ENCODE assay signal across 8 cellular contexts in genomic region chr3:149657458-149657795, GRCh38. TPM values are rescaled to one million over a fixed set of nuclear protein-coding genes. Genes with fewer than 3 reads are reported as not detected.
DNase-seq lines count a peak whose midpoint lies in the region; ATAC-seq, FAIRE-seq and TF ChIP-seq lines count a peak whose summit lies in the region.

No MANE protein-coding gene starts in this region.

- peak overlapping the region; percentile 43; the same call in 1 of the 2 replicates for H3K4me3 ChIP-seq in HL-60 (replicated peaks; ENCODE audit: insufficient read depth, low read length)
- H3K4me3 ChIP-seq in astrocyte (ENCODE audit: insufficient read depth, low read depth, low read length): peak overlapping the region; percentile 77
- peak overlapping the region; percentile 90 for H3K4me3 ChIP-seq in iPS-18a (ENCODE audit: low read length)
- peak overlapping the region; percentile 77 for H3K4me3 ChIP-seq in smooth muscle cell

- peaks cover 11% of the 10 kb centered on the region for H3K36me3 Mint-ChIP-seq in astrocyte (ENCODE audit: low read depth, unreplicated experiment)

- H3K36me3 ChIP-seq in ES-I3 (ENCODE audit: insufficient read depth, low read length): 0 out of 2 replicates have a peak, but pooled peaks cover 6% of the 10 kb centered on the region
- H3K36me3 ChIP-seq in astrocyte (ENCODE audit: insufficient read depth, low read length): peaks cover 17% of the 10 kb centered on the region
- peaks cover 6% of the 10 kb centered on the region for H3K36me3 ChIP-seq in iPS-18a (ENCODE audit: control insufficient read depth, low read depth, low read length)
- no peaks in the 10 kb centered on the region for H3K36me3 ChIP-seq in smooth muscle cell (ENCODE audit: low read depth)

- TF ChIP-seq CTCF in HL-60 (IDR thresholded peaks at IDR 0.05; ENCODE audit: insufficient read depth, low read length) (no peak), astrocyte (IDR thresholded peaks at IDR 0.05; ENCODE audit: insufficient read depth, low read depth, low read length) (no peak), smooth muscle cell (IDR thresholded peaks at IDR 0.05; ENCODE audit: borderline replicate concordance, insufficient read depth, poor library complexity, severe bottlenecking) (no peak)

- peaks cover 47% of the 10 kb centered on the region for H3K27me3 ChIP-seq in HL-60 (ENCODE audit: insufficient read depth, poor library complexity, severe bottlenecking)
- H3K27me3 ChIP-seq in astrocyte (ENCODE audit: insufficient read depth, low read length): no peaks in the 10 kb centered on the region
- H3K27me3 ChIP-seq in iPS-18a (ENCODE audit: control insufficient read depth, insufficient read depth, low read length): peaks cover 20% of the 10 kb centered on the region
- no peaks in the 10 kb centered on the region for H3K27me3 ChIP-seq in smooth muscle cell (ENCODE audit: low read depth)

- peaks cover 31% of the 10 kb centered on the region for H3K4me1 Mint-ChIP-seq in astrocyte (ENCODE audit: low read depth, unreplicated experiment)

- H3K79me2 ChIP-seq in astrocyte (ENCODE audit: insufficient read depth, low read length) (peaks cover 54% of the 10 kb centered on the region), smooth muscle cell (ENCODE audit: low read depth) (peaks cover 49% of the 10 kb centered on the region)

- FAIRE-seq in astrocyte (lab: Jason Lieb, UNC): no peak
- no peak for FAIRE-seq in frontal cortex (lab: Jason Lieb, UNC)

- H3K9me3 ChIP-seq in ES-I3 (ENCODE audit: control insufficient read depth, insufficient read depth, low read length) (no peaks in the 10 kb centered on the region), astrocyte (ENCODE audit: insufficient read depth, low read depth, low read length) (no peaks in the 10 kb centered on the region), iPS-18a (ENCODE audit: control insufficient read depth, low read depth, low read length) (no peaks in the 10 kb centered on the region), smooth muscle cell (replicated peaks; ENCODE audit: low read depth) (no peaks in the 10 kb centered on the region)

- H3K4me1 ChIP-seq in ES-I3 (ENCODE audit: insufficient read depth, low read length) (peaks cover 23% of the 10 kb centered on the region; the same call in 1 of the 2 replicates), astrocyte (ENCODE audit: insufficient read depth, low read length) (peaks cover 36% of the 10 kb centered on the region), iPS-18a (ENCODE audit: control insufficient read depth, low read depth, low read length) (peaks cover 41% of the 10 kb centered on the region), smooth muscle cell (ENCODE audit: low read depth) (peaks cover 14% of the 10 kb centered on the region)

- no peak for ATAC-seq in GM18861 (IDR thresholded peaks at IDR 0.05; ENCODE audit: unreplicated experiment)

- H3K27ac ChIP-seq in HL-60 (replicated peaks): no peak overlapping the region
- peak overlapping the region; percentile 91 for H3K27ac ChIP-seq in astrocyte (ENCODE audit: low read depth, low read length)
- H3K27ac ChIP-seq in iPS-18a (ENCODE audit: low read length): peak overlapping the region; percentile 61
- peak overlapping the region; percentile 91 for H3K27ac ChIP-seq in smooth muscle cell (ENCODE audit: low read depth)

- H3K4me2 ChIP-seq in astrocyte (ENCODE audit: low read length): peak overlapping the region; percentile 91
- H3K4me2 ChIP-seq in smooth muscle cell: peak overlapping the region; percentile 95

- peak overlapping the region; percentile 98 for H3K4me3 Mint-ChIP-seq in astrocyte (ENCODE audit: unreplicated experiment)

- no peaks in the 10 kb centered on the region for H3K27me3 Mint-ChIP-seq in astrocyte (ENCODE audit: low read depth, unreplicated experiment)

- under 1% methylated on average over 21 of the region's 21 CpGs for WGBS in smooth muscle cell (ENCODE audit: low lambda C conversion rate)

- peak overlapping the region; percentile 89 for H3K27ac Mint-ChIP-seq in astrocyte (ENCODE audit: unreplicated experiment)

- peak overlapping the region; percentile 20 for H2AFZ ChIP-seq in astrocyte (ENCODE audit: low read depth, low read length)
- H2AFZ ChIP-seq in smooth muscle cell (ENCODE audit: low read depth): peak overlapping the region; percentile 23

- H3K9ac ChIP-seq in ES-I3 (ENCODE audit: low read depth, low read length): peak overlapping the region; percentile 81
- H3K9ac ChIP-seq in astrocyte (ENCODE audit: low read length): peak overlapping the region; percentile 97
- peak overlapping the region; percentile 92 for H3K9ac ChIP-seq in iPS-18a (ENCODE audit: low read length)
- peak overlapping the region; percentile 78 for H3K9ac ChIP-seq in smooth muscle cell (ENCODE audit: low read depth)

- H3K9me3 Mint-ChIP-seq in astrocyte (ENCODE audit: unreplicated experiment): no peaks in the 10 kb centered on the region

- no peak for DNase-seq in HL-60 (ENCODE audit: low read depth in 1 of 2, low spot score in 1 of 2)
- peak; percentile 42 for DNase-seq in astrocyte (ENCODE audit: low read depth)
- DNase-seq in smooth muscle cell (lab: John Stamatoyannopoulos, UW; ENCODE audit: unreplicated experiment): no peak
- no peak for DNase-seq in SIG-M5 treated with dmso at 0.1 percent for 504 hours (lab: John Stamatoyannopoulos, UW; ENCODE audit: unreplicated experiment)
- DNase-seq in frontal cortex (ENCODE audit: low spot score in 2 of 2): no peak

- H4K20me1 ChIP-seq in astrocyte (ENCODE audit: insufficient read depth, low read length) (peaks cover 46% of the 10 kb centered on the region), smooth muscle cell (ENCODE audit: low read depth) (peaks cover 41% of the 10 kb centered on the region)

- H3F3A ChIP-seq in smooth muscle cell (ENCODE audit: low read depth): peaks cover 10% of the 10 kb centered on the region

RNA-seq across cellular contexts. Expression of gene WWTR1, which starts 0.4 kb away (rescaled TPM):
- total RNA-seq in astrocyte (94.3 and 105 TPM in 2 replicates), smooth muscle cell (54.3 and 55.6 TPM in 2 replicates), frontal cortex (6.1 TPM)
- 38.4 and 43.7 TPM in 2 replicates for polyA plus RNA-seq in smooth muscle cell
